16 cellular contexts compared by ENCODE assay signal in the genomic region with DNA sequence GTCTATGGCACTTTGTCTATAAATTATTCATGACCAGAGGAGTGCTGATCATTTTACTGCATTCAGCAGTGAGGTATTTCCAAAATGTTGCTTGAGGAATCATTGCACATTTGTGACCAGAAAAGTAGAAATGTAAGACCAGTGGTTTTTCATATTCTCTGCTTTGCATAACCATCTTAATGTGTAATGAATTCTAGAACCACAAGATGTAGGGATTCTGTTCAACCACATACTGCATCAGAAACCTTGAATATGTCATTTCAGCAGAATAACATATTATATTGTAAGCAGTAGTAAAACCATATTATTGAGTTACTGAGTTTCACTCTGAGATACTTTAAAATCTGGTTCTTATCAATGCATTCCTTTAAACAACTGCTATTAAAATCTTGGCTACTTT.
DNase-seq lines count a peak whose midpoint lies in the region; ATAC-seq and TF ChIP-seq lines count a peak whose summit lies in the region.
"Had no signal": no experiment of that assay in that cellular context is flagged by ENCODE, and none has a peak within 500 bp of the region (broad histone marks: within the 10 kb centered on the region; RNA-seq: fewer than 3 reads in every experiment).

No MANE protein-coding gene starts in this region.

- H3K4me3 Mint-ChIP-seq in activated CD8-positive, alpha-beta T cell treated with anti-CD3 and anti-CD28 coated beads for 36 hours: no peak overlapping the region
- no peak overlapping the region for H3K4me3 Mint-ChIP-seq in osteocyte (ENCODE audit: unreplicated experiment)
- H3K4me3 Mint-ChIP-seq: activated T-cell treated with anti-CD3 and anti-CD28 coated beads, Interleukin-2, amount 50 U/mL, for 72 hours; effector memory CD8-positive, alpha-beta T cell had no signal

- no peaks in the 10 kb centered on the region for H3K4me1 Mint-ChIP-seq in activated CD8-positive, alpha-beta T cell treated with anti-CD3 and anti-CD28 coated beads for 36 hours (ENCODE audit: low read depth)
- H3K4me1 Mint-ChIP-seq in osteocyte (ENCODE audit: unreplicated experiment): no peaks in the 10 kb centered on the region

- H3K27ac Mint-ChIP-seq in activated CD8-positive, alpha-beta T cell treated with anti-CD3 and anti-CD28 coated beads for 36 hours: no peak overlapping the region
- no peak overlapping the region for H3K27ac Mint-ChIP-seq in osteocyte (ENCODE audit: unreplicated experiment)
- H3K27ac Mint-ChIP-seq: activated T-cell treated with anti-CD3 and anti-CD28 coated beads, Interleukin-2, amount 50 U/mL, for 72 hours; effector memory CD8-positive, alpha-beta T cell had no signal

- CTCF ChIA-PET in activated CD8-positive, alpha-beta T cell treated with anti-CD3 and anti-CD28 coated beads for 36 hours (lab: Charles Lee): no interaction called here

- no peaks in the 10 kb centered on the region for H3K9me3 Mint-ChIP-seq in activated CD8-positive, alpha-beta T cell treated with anti-CD3 and anti-CD28 coated beads for 36 hours
- H3K9me3 Mint-ChIP-seq in osteocyte (ENCODE audit: unreplicated experiment): no peaks in the 10 kb centered on the region
- H3K9me3 Mint-ChIP-seq: effector memory CD8-positive, alpha-beta T cell had no signal

- POLR2A ChIA-PET in activated CD8-positive, alpha-beta T cell treated with anti-CD3 and anti-CD28 coated beads for 36 hours (lab: Charles Lee): no interaction called here

- no peak for TF ChIP-seq CTCF in activated CD8-positive, alpha-beta T cell treated with anti-CD3 and anti-CD28 coated beads for 36 hours (IDR thresholded peaks at IDR 0.05)
- TF ChIP-seq CTCF in osteocyte (IDR thresholded peaks at IDR 0.05) (no peak), dorsolateral prefrontal cortex (IDR thresholded peaks at IDR 0.05 in 54 of 56, conservative IDR thresholded peaks at IDR 0.05 in 2 of 56; ENCODE audit: low read depth in 1 of 56, partially characterized antibody in 56 of 56) (no peak)

- no peaks in the 10 kb centered on the region for H3K27me3 ChIP-seq in dorsolateral prefrontal cortex
- H3K27me3 ChIP-seq: gastroesophageal sphincter had no signal

- H3K27ac ChIP-seq in dorsolateral prefrontal cortex: no peak overlapping the region
- H3K27ac ChIP-seq: gastroesophageal sphincter, HL-60, PC-9, psoas muscle had no signal

- H3K27me3 Mint-ChIP-seq in activated CD8-positive, alpha-beta T cell treated with anti-CD3 and anti-CD28 coated beads for 36 hours: no peaks in the 10 kb centered on the region
- no peaks in the 10 kb centered on the region for H3K27me3 Mint-ChIP-seq in osteocyte (ENCODE audit: unreplicated experiment)
- H3K27me3 Mint-ChIP-seq: effector memory CD8-positive, alpha-beta T cell had no signal

- DNase-seq in activated CD8-positive, alpha-beta T cell treated with anti-CD3 and anti-CD28 coated beads for 36 hours: no peak
- DNase-seq in osteocyte (ENCODE audit: extremely low spot score, unreplicated experiment) (no peak), dorsolateral prefrontal cortex (no peak), RPMI8226 (no peak)
- DNase-seq: activated T-cell treated with anti-CD3 and anti-CD28 coated beads, Interleukin-2, amount 50 U/mL, for 72 hours; effector memory CD8-positive, alpha-beta T cell; mucosa of descending colon; PC-9; psoas muscle; stimulated activated naive CD8-positive, alpha-beta T cell treated with anti-CD3 and anti-CD28 coated beads, Interleukin-15, Interleukin-2, amounts not matched to agents 100 U/mL and 50 U/mL, for 24 hours had no signal

- intact Hi-C loops in activated CD8-positive, alpha-beta T cell treated with anti-CD3 and anti-CD28 coated beads for 36 hours (cut with micrococcal nuclease): no loop called here
- intact Hi-C loops in dorsolateral prefrontal cortex (cut with DNase I): no loop called here

- peak; percentile 70 for ATAC-seq in GM18519 (IDR thresholded peaks at IDR 0.05; ENCODE audit: low FRiP score, unreplicated experiment)
- ATAC-seq in GM21381 (IDR thresholded peaks at IDR 0.05; ENCODE audit: unreplicated experiment): peak; percentile 91
- ATAC-seq in HG02884 (IDR thresholded peaks at IDR 0.05; ENCODE audit: unreplicated experiment): peak; percentile 66
- peak; percentile 73 for ATAC-seq in HG03439 (IDR thresholded peaks at IDR 0.05; ENCODE audit: unreplicated experiment)
- no peak for ATAC-seq in activated CD8-positive, alpha-beta T cell treated with anti-CD3 and anti-CD28 coated beads for 36 hours
- ATAC-seq: activated T-cell treated with anti-CD3 and anti-CD28 coated beads, Interleukin-2, amount 50 U/mL, for 72 hours; effector memory CD8-positive, alpha-beta T cell; gastroesophageal sphincter; mucosa of descending colon; psoas muscle; stimulated activated naive CD8-positive, alpha-beta T cell treated with anti-CD3 and anti-CD28 coated beads, Interleukin-15, Interleukin-2, amounts not matched to agents 100 U/mL and 50 U/mL, for 24 hours had no signal

- no peaks in the 10 kb centered on the region for H3K36me3 Mint-ChIP-seq in activated CD8-positive, alpha-beta T cell treated with anti-CD3 and anti-CD28 coated beads for 36 hours (ENCODE audit: low read depth)
- H3K36me3 Mint-ChIP-seq in osteocyte (ENCODE audit: unreplicated experiment): no peaks in the 10 kb centered on the region

- H3K4me3 ChIP-seq in dorsolateral prefrontal cortex: no peak overlapping the region
- H3K4me3 ChIP-seq: gastroesophageal sphincter, mucosa of descending colon, PC-9, psoas muscle had no signal
